Comparison of ENCODE assay signal across 9 cellular contexts in genomic region chr9:19998823-19999455, GRCh38.
DNase-seq lines count a peak whose midpoint lies in the region; ATAC-seq, FAIRE-seq and TF ChIP-seq lines count a peak whose summit lies in the region.
"Had no signal": no experiment of that assay in that cellular context is flagged by ENCODE, and none has a peak within 500 bp of the region (broad histone marks: within the 10 kb centered on the region; RNA-seq: fewer than 3 reads in every experiment).

No MANE protein-coding gene starts in this region.

- peaks cover 44% of the 10 kb centered on the region for H3K4me1 Mint-ChIP-seq in activated naive CD4-positive, alpha-beta T cell treated with anti-CD3 and anti-CD28 coated beads, Interleukin-2, amount 50 U/mL, for 24 hours
- peaks cover 42% of the 10 kb centered on the region for H3K4me1 Mint-ChIP-seq in activated naive CD8-positive, alpha-beta T cell treated with anti-CD3 and anti-CD28 coated beads, Interleukin-2, amount 10 ng/mL, durations not matched to agents 7 days and 5 days
- peaks cover 37% of the 10 kb centered on the region for H3K4me1 Mint-ChIP-seq in stimulated activated naive CD8-positive, alpha-beta T cell treated with anti-CD3 and anti-CD28 coated beads, Interleukin-15, amount 100 ng/mL, for 72 hours

- peaks cover 11% of the 10 kb centered on the region for H3K9me3 Mint-ChIP-seq in activated naive CD4-positive, alpha-beta T cell treated with anti-CD3 and anti-CD28 coated beads, Interleukin-2, amount 50 U/mL, for 24 hours
- peaks cover 11% of the 10 kb centered on the region for H3K9me3 Mint-ChIP-seq in activated naive CD8-positive, alpha-beta T cell treated with anti-CD3 and anti-CD28 coated beads, Interleukin-2, amount 10 ng/mL, durations not matched to agents 7 days and 5 days
- H3K9me3 Mint-ChIP-seq in stimulated activated naive CD8-positive, alpha-beta T cell treated with anti-CD3 and anti-CD28 coated beads, Interleukin-15, amount 100 ng/mL, for 72 hours: peaks cover 7 to 9% of the 10 kb centered on the region in 2 donors

- H3K27ac Mint-ChIP-seq in activated naive CD4-positive, alpha-beta T cell treated with anti-CD3 and anti-CD28 coated beads, Interleukin-2, amount 50 U/mL, for 24 hours: peak overlapping the region; percentile 89
- H3K27ac Mint-ChIP-seq in activated naive CD8-positive, alpha-beta T cell treated with anti-CD3 and anti-CD28 coated beads, Interleukin-2, amount 10 ng/mL, durations not matched to agents 7 days and 5 days: peak overlapping the region; percentile 93
- peak overlapping the region; percentile 93 to 97 for H3K27ac Mint-ChIP-seq in stimulated activated naive CD8-positive, alpha-beta T cell treated with anti-CD3 and anti-CD28 coated beads, Interleukin-15, amount 100 ng/mL, for 72 hours

- no peak for DNase-seq in activated naive CD4-positive, alpha-beta T cell (lab: John Stamatoyannopoulos, UW)
- no peak for DNase-seq in activated naive CD8-positive, alpha-beta T cell treated with anti-CD3 and anti-CD28 coated beads, Interleukin-2, amount 10 ng/mL, durations not matched to agents 7 days and 5 days
- peak in 1 of 2 donors; percentile 32 for DNase-seq in stimulated activated naive CD8-positive, alpha-beta T cell treated with anti-CD3 and anti-CD28 coated beads, Interleukin-15, amount 100 ng/mL, for 72 hours
- DNase-seq in GM12891 (ENCODE audit: insufficient read length, low spot score): no peak

- ATAC-seq in HG02970 (IDR thresholded peaks at IDR 0.05; ENCODE audit: low FRiP score, unreplicated experiment): peak; percentile 22
- ATAC-seq in activated naive CD8-positive, alpha-beta T cell treated with anti-CD3 and anti-CD28 coated beads, Interleukin-2, amount 10 ng/mL, durations not matched to agents 7 days and 5 days (ENCODE audit: low read depth): no peak
- ATAC-seq in stimulated activated naive CD8-positive, alpha-beta T cell treated with anti-CD3 and anti-CD28 coated beads, Interleukin-15, amount 100 ng/mL, for 72 hours: peak; percentile 51
- no peak for ATAC-seq in GM19455 (IDR thresholded peaks at IDR 0.05; ENCODE audit: unreplicated experiment)
- ATAC-seq in HG03135 (IDR thresholded peaks at IDR 0.05; ENCODE audit: unreplicated experiment): no peak

- H3K36me3 Mint-ChIP-seq in activated naive CD4-positive, alpha-beta T cell treated with anti-CD3 and anti-CD28 coated beads, Interleukin-2, amount 50 U/mL, for 24 hours: peaks cover 11% of the 10 kb centered on the region
- H3K36me3 Mint-ChIP-seq in activated naive CD8-positive, alpha-beta T cell treated with anti-CD3 and anti-CD28 coated beads, Interleukin-2, amount 10 ng/mL, durations not matched to agents 7 days and 5 days: peaks cover 20% of the 10 kb centered on the region

- FAIRE-seq in GM12891 (lab: Jason Lieb, UNC): no peak
- FAIRE-seq: TTC549 had no signal

- no peaks in the 10 kb centered on the region for H3K27me3 Mint-ChIP-seq in activated naive CD4-positive, alpha-beta T cell treated with anti-CD3 and anti-CD28 coated beads, Interleukin-2, amount 50 U/mL, for 24 hours
- H3K27me3 Mint-ChIP-seq in activated naive CD8-positive, alpha-beta T cell treated with anti-CD3 and anti-CD28 coated beads, Interleukin-2, amount 10 ng/mL, durations not matched to agents 7 days and 5 days: no peaks in the 10 kb centered on the region
- H3K27me3 Mint-ChIP-seq in stimulated activated naive CD8-positive, alpha-beta T cell treated with anti-CD3 and anti-CD28 coated beads, Interleukin-15, amount 100 ng/mL, for 72 hours: no peaks in the 10 kb centered on the region

- POLR2A ChIA-PET in activated naive CD8-positive, alpha-beta T cell treated with anti-CD3 and anti-CD28 coated beads, Interleukin-2, amount 10 ng/mL, durations not matched to agents 7 days and 5 days (lab: Charles Lee): interaction anchor here (1.0 to 2.9 kb wide), 8 partner anchors 16 to 623 kb away, joined by 3 to 24 read pairs (median 6); partner anchors contain the start of gene MLLT3

- peak overlapping the region; percentile 33 for H3K4me3 Mint-ChIP-seq in activated naive CD4-positive, alpha-beta T cell treated with anti-CD3 and anti-CD28 coated beads, Interleukin-2, amount 50 U/mL, for 24 hours
- H3K4me3 Mint-ChIP-seq in activated naive CD8-positive, alpha-beta T cell treated with anti-CD3 and anti-CD28 coated beads, Interleukin-2, amount 10 ng/mL, durations not matched to agents 7 days and 5 days: peak overlapping the region; percentile 50
- H3K4me3 Mint-ChIP-seq in stimulated activated naive CD8-positive, alpha-beta T cell treated with anti-CD3 and anti-CD28 coated beads, Interleukin-15, amount 100 ng/mL, for 72 hours: peak overlapping the region; percentile 38 to 55

- no peak for TF ChIP-seq POLR2A in GM12891 (IDR thresholded peaks at IDR 0.05; ENCODE audit: low read depth, low read length)

TF ChIP-seq in GM12891, 5 proteins besides CTCF, POLR2A, EP300 and RAD21:
- no peak for TF ChIP-seq SPI1 (IDR thresholded peaks at IDR 0.05; ENCODE audit: low read depth, low read length)
- TF ChIP-seq TAF1 (IDR thresholded peaks at IDR 0.05; ENCODE audit: low read depth, low read length): no peak
- TF ChIP-seq POLR2AphosphoS5 (IDR thresholded peaks at IDR 0.05; ENCODE audit: low read depth, low read length): no peak
- TF ChIP-seq POU2F2 (IDR thresholded peaks at IDR 0.05; ENCODE audit: low read depth, low read length): no peak
- TF ChIP-seq PAX5 (IDR thresholded peaks at IDR 0.05; ENCODE audit: insufficient read depth, low read length, severe bottlenecking): no peak
TF ChIP-seq in GM12891: peak in this region for 0.

Comparison
In these comparisons a context has a peak if more than half of its experiments do, and no peak if none do; other contexts are left out.
1. ATAC-seq: peak in HG02970 (single experiment) and stimulated activated naive CD8-positive, alpha-beta T cell treated with anti-CD3 and anti-CD28 coated beads, Interleukin-15, amount 100 ng/mL, for 72 hours (single experiment); none in activated naive CD8-positive, alpha-beta T cell treated with anti-CD3 and anti-CD28 coated beads, Interleukin-2, amount 10 ng/mL, durations not matched to agents 7 days and 5 days (single experiment), GM19455 (single experiment) and HG03135 (single experiment).
2. Peak in every context shown above with its lines, with median percentiles within 50 percentile points of each other: H3K27ac Mint-ChIP-seq and H3K4me3 Mint-ChIP-seq.